ENCODE assay signal across 7 cellular contexts in the genomic region with DNA sequence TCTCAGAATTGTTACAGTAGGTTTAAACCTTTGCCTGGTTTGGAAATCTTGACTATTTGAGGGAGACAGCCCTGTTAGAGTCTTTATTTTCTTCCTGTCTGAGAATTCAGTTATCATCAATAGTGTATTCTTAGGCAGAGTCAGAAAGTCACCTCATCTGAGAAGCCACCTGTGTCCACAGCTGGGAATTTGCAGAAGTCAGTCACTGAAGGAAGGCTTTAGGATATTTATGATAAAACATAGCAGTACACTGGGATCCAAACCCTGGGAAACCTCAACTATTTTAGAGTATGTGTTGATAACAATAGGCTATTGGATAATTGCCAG.
A peak's percentile ranks its signal among the peaks of the same experiment; 100 is the strongest.
ATAC-seq lines count a peak whose summit lies in the region.

No MANE protein-coding gene starts in this region.

- ATAC-seq in GM18858 (IDR thresholded peaks at IDR 0.05; ENCODE audit: unreplicated experiment) (peak; percentile 33), GM19395 (IDR thresholded peaks at IDR 0.05; ENCODE audit: unreplicated experiment) (peak; percentile 64), GM21526 (IDR thresholded peaks at IDR 0.05; ENCODE audit: low FRiP score, unreplicated experiment) (peak; percentile 56), HG02623 (IDR thresholded peaks at IDR 0.05; ENCODE audit: unreplicated experiment) (peak; percentile 51), HG03025 (IDR thresholded peaks at IDR 0.05; ENCODE audit: low FRiP score, unreplicated experiment) (peak; percentile 50), HG03280 (IDR thresholded peaks at IDR 0.05; ENCODE audit: unreplicated experiment) (peak; percentile 41), HG03571 (IDR thresholded peaks at IDR 0.05; ENCODE audit: unreplicated experiment) (peak; percentile 29)

Comparison
In these comparisons a context has a peak if more than half of its experiments do, and no peak if none do; other contexts are left out.
1. Peak in every context shown above with its lines: ATAC-seq.